Comparison of ENCODE assay signal across 15 cellular contexts in genomic region chr10:131806146-131806545, GRCh38.
DNase-seq lines count a peak whose midpoint lies in the region; TF ChIP-seq lines count a peak whose summit lies in the region.
"Had no signal": no experiment of that assay in that cellular context is flagged by ENCODE, and none has a peak within 500 bp of the region (broad histone marks: within the 10 kb centered on the region; RNA-seq: fewer than 3 reads in every experiment).

No MANE protein-coding gene starts in this region.

- no peaks in the 10 kb centered on the region for H3K9me3 ChIP-seq in right atrium auricular region
- H3K9me3 ChIP-seq: A549, BE2C had no signal

- no peaks in the 10 kb centered on the region for H3K4me1 Mint-ChIP-seq in osteocyte (ENCODE audit: unreplicated experiment)
- H3K4me1 Mint-ChIP-seq: CD4-positive, alpha-beta memory T cell had no signal

- no peak overlapping the region for H3K4me3 ChIP-seq in right atrium auricular region
- H3K4me3 ChIP-seq: A549, GM23338 had no signal

- no peak overlapping the region for H3K4me3 Mint-ChIP-seq in osteocyte (ENCODE audit: unreplicated experiment)
- H3K4me3 Mint-ChIP-seq: CD4-positive, alpha-beta memory T cell; GM23338; H9 had no signal

- no peak overlapping the region for H3K27ac Mint-ChIP-seq in osteocyte (ENCODE audit: unreplicated experiment)
- H3K27ac Mint-ChIP-seq: GM23338 had no signal

- H3K4me1 ChIP-seq in right atrium auricular region: no peaks in the 10 kb centered on the region
- H3K4me1 ChIP-seq: A549, BE2C had no signal

- no peak overlapping the region for H3K27ac ChIP-seq in right atrium auricular region
- H3K27ac ChIP-seq: A549, C4-2B had no signal

- DNase-seq in cardiac septum (ENCODE audit: low spot score): peak; percentile 24
- no peak for DNase-seq in right atrium auricular region (ENCODE audit: low spot score)
- peak; percentile 19 for DNase-seq in islet precursor cell
- peak; percentile 78 for DNase-seq in osteocyte (ENCODE audit: extremely low spot score, unreplicated experiment)
- peak; percentile 29 for DNase-seq in ureter (ENCODE audit: low spot score)
- DNase-seq in germinal center (ENCODE audit: low spot score): no peak
- no peak for DNase-seq in stimulated activated naive CD4-positive, alpha-beta T cell treated with Interleukin-2 at 50 U/mL for 16 hours (lab: John Stamatoyannopoulos, UW)
- no peak for DNase-seq in RKO (ENCODE audit: low spot score)
- DNase-seq: BE2C; CD4-positive, alpha-beta memory T cell; DMS79; H9 had no signal

- intact Hi-C loops in cardiac septum (cut with DNase I): no loop called here

- H3K36me3 ChIP-seq in right atrium auricular region: no peaks in the 10 kb centered on the region
- H3K36me3 ChIP-seq: BE2C had no signal

- no peaks in the 10 kb centered on the region for H3K36me3 Mint-ChIP-seq in osteocyte (ENCODE audit: unreplicated experiment)
- H3K36me3 Mint-ChIP-seq: CD4-positive, alpha-beta memory T cell had no signal

- no peaks in the 10 kb centered on the region for H3K27me3 Mint-ChIP-seq in osteocyte (ENCODE audit: unreplicated experiment)

- no peaks in the 10 kb centered on the region for H3K27me3 ChIP-seq in right atrium auricular region
- H3K27me3 ChIP-seq: BE2C had no signal

- peaks cover 16% of the 10 kb centered on the region for H3K9me3 Mint-ChIP-seq in osteocyte (ENCODE audit: unreplicated experiment)
- H3K9me3 Mint-ChIP-seq: CD4-positive, alpha-beta memory T cell; GM23338; H9 had no signal

- TF ChIP-seq CTCF in right atrium auricular region (IDR thresholded peaks at IDR 0.05): no peak
- TF ChIP-seq CTCF in osteocyte (IDR thresholded peaks at IDR 0.05): no peak

Comparison
In these comparisons a context has a peak if more than half of its experiments do, and no peak if none do; other contexts are left out.
1. DNase-seq: peak in cardiac septum (single experiment), islet precursor cell (single experiment), osteocyte (single experiment) and ureter (single experiment); none in right atrium auricular region (single experiment), germinal center (single experiment), stimulated activated naive CD4-positive, alpha-beta T cell treated with Interleukin-2 at 50 U/mL for 16 hours (single experiment) and RKO (single experiment).